In the genomic region with DNA sequence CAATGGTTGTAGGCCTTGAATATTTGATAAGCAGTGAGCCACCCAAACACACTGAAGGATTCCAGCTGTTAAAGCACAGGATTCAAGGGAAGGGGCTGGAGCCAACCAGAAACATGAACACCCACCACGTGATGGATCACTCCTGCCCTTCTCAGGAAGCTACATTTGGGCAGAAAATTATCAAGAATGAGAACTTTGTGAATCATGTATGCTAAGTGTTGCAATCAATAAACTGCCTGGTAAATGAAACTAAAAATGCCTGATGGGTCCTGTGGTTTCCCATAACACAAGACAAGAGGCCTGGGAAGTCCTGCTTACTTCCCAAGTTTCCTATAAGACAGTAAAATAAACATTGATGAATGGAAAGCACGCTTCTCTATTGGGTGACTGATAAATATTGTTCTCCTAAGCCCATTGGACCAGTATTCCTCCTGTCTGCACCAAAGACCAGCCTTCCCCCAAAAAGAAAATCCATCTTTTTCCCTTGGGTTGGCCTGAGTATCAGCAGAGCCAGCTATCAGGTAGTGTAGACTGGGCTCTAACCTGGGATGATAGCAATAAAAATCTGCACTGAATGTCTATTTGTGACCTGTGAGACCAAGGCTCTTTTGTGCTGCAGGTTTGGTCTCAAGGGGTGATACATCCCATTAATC, we compare ENCODE assay signal across 15 cellular contexts.
DNase-seq lines count a peak whose midpoint lies in the region; ATAC-seq lines count a peak whose summit lies in the region.
"Had no signal": no experiment of that assay in that cellular context is flagged by ENCODE, and none has a peak within 500 bp of the region (broad histone marks: within the 10 kb centered on the region; RNA-seq: fewer than 3 reads in every experiment).

No MANE protein-coding gene starts in this region.

- H3K4me3 Mint-ChIP-seq in effector memory CD8-positive, alpha-beta T cell, result no peak overlapping the region
- H3K4me3 Mint-ChIP-seq in naive thymus-derived CD4-positive, alpha-beta T cell, result no peak overlapping the region
- H3K4me3 Mint-ChIP-seq: activated CD4-positive, alpha-beta memory T cell treated with anti-CD3 and anti-CD28 coated beads, Interleukin-2, amount 10 ng/mL, durations not matched to agents 7 days and 5 days; neural crest cell; stimulated activated memory B cell treated with anti-CD40 and anti-IgM and Interleukin-4, amounts not matched to agents 10 μg/mL and 1 μg/mL and 100 μg/mL, for 72 hours had no signal

- no peak overlapping the region for H3K4me3 ChIP-seq in naive thymus-derived CD4-positive, alpha-beta T cell (ENCODE audit: low read length)
- H3K4me3 ChIP-seq: BLaER1, esophagus muscularis mucosa, sigmoid colon had no signal

- no peaks in the 10 kb centered on the region for H3K27me3 Mint-ChIP-seq in effector memory CD8-positive, alpha-beta T cell
- H3K27me3 Mint-ChIP-seq in naive thymus-derived CD4-positive, alpha-beta T cell, result no peaks in the 10 kb centered on the region
- H3K27me3 Mint-ChIP-seq: activated CD4-positive, alpha-beta memory T cell treated with anti-CD3 and anti-CD28 coated beads, Interleukin-2, amount 10 ng/mL, durations not matched to agents 7 days and 5 days; stimulated activated memory B cell treated with anti-CD40 and anti-IgM and Interleukin-4, amounts not matched to agents 10 μg/mL and 1 μg/mL and 100 μg/mL, for 72 hours had no signal

- POLR2A ChIA-PET in naive thymus-derived CD4-positive, alpha-beta T cell (lab: Charles Lee), result no interaction called here

- no peaks in the 10 kb centered on the region for H3K4me1 ChIP-seq in naive thymus-derived CD4-positive, alpha-beta T cell (ENCODE audit: control insufficient read depth in 2 of 2, insufficient read depth in 2 of 2, low read length in 2 of 2)
- H3K4me1 ChIP-seq: BLaER1 had no signal

- H3K9me3 ChIP-seq in naive thymus-derived CD4-positive, alpha-beta T cell (ENCODE audit: control insufficient read depth in 2 of 3, low read length in 3 of 3), result peaks cover 0 to 21% (median 0%) of the 10 kb centered on the region in 3 experiments
- H3K9me3 ChIP-seq: esophagus muscularis mucosa, sigmoid colon had no signal

- CTCF ChIA-PET in naive thymus-derived CD4-positive, alpha-beta T cell (lab: Charles Lee), result interaction anchor here (0.6 kb wide), 1 partner anchor 92 kb away, joined by 5 read pairs; no protein-coding TSS in a partner anchor

- no peak overlapping the region for H3K27ac ChIP-seq in naive thymus-derived CD4-positive, alpha-beta T cell (ENCODE audit: low read depth, low read length)
- H3K27ac ChIP-seq: BLaER1 had no signal

- ATAC-seq in effector memory CD8-positive, alpha-beta T cell (replicated peaks), result no peak
- peak; percentile 15 for ATAC-seq in naive thymus-derived CD4-positive, alpha-beta T cell
- no peak for ATAC-seq in HG02759 (IDR thresholded peaks at IDR 0.05; ENCODE audit: unreplicated experiment)
- ATAC-seq: stimulated activated memory B cell treated with anti-CD40 and anti-IgM and Interleukin-4, amounts not matched to agents 10 μg/mL and 1 μg/mL and 100 μg/mL, for 72 hours had no signal

- peaks cover 0 to 38% (median 7%) of the 10 kb centered on the region in 3 experiments for H3K36me3 ChIP-seq in naive thymus-derived CD4-positive, alpha-beta T cell (ENCODE audit: control insufficient read depth in 2 of 3, insufficient read depth in 3 of 3, low read length in 3 of 3)

- peak overlapping the region; percentile 20 to 66 for H3K27ac Mint-ChIP-seq in effector memory CD8-positive, alpha-beta T cell
- H3K27ac Mint-ChIP-seq in naive thymus-derived CD4-positive, alpha-beta T cell, result peak overlapping the region in 2 of 9 donors; percentile 13 to 73
- H3K27ac Mint-ChIP-seq: activated CD4-positive, alpha-beta memory T cell treated with anti-CD3 and anti-CD28 coated beads, Interleukin-2, amount 10 ng/mL, durations not matched to agents 7 days and 5 days; stimulated activated memory B cell treated with anti-CD40 and anti-IgM and Interleukin-4, amounts not matched to agents 10 μg/mL and 1 μg/mL and 100 μg/mL, for 72 hours had no signal

- no peaks in the 10 kb centered on the region for H3K27me3 ChIP-seq in naive thymus-derived CD4-positive, alpha-beta T cell (ENCODE audit: control insufficient read depth in 2 of 2, insufficient read depth in 2 of 2, low read length in 2 of 2)
- H3K27me3 ChIP-seq: BLaER1, esophagus muscularis mucosa, sigmoid colon had no signal

- peaks cover 55% of the 10 kb centered on the region for H3K36me3 Mint-ChIP-seq in effector memory CD8-positive, alpha-beta T cell (ENCODE audit: insufficient read depth)
- peaks cover 15 to 59% (median 54%) of the 10 kb centered on the region in 5 donors for H3K36me3 Mint-ChIP-seq in naive thymus-derived CD4-positive, alpha-beta T cell

- intact Hi-C loops in naive thymus-derived CD4-positive, alpha-beta T cell (cut with micrococcal nuclease), result no loop called here

- no peaks in the 10 kb centered on the region for H3K4me1 Mint-ChIP-seq in effector memory CD8-positive, alpha-beta T cell (ENCODE audit: low read depth in 2 of 2)
- H3K4me1 Mint-ChIP-seq in naive thymus-derived CD4-positive, alpha-beta T cell, result peaks cover 0 to 11% (median 0%) of the 10 kb centered on the region in 7 donors
- H3K4me1 Mint-ChIP-seq: stimulated activated memory B cell treated with anti-CD40 and anti-IgM and Interleukin-4, amounts not matched to agents 10 μg/mL and 1 μg/mL and 100 μg/mL, for 72 hours had no signal

- DNase-seq in CD1c-positive myeloid dendritic cell (ENCODE audit: extremely low spot score) (peak; percentile 47), LHCN-M2 (ENCODE audit: low read depth) (peak; percentile 41), RKO (ENCODE audit: low spot score) (no peak), NCI-H748 (lab: John Stamatoyannopoulos, UW; ENCODE audit: unreplicated experiment) (no peak), NCI-H1417 (lab: John Stamatoyannopoulos, UW) (no peak)
- DNase-seq in effector memory CD8-positive, alpha-beta T cell, result no peak
- DNase-seq in naive thymus-derived CD4-positive, alpha-beta T cell, result no peak
- DNase-seq: activated CD4-positive, alpha-beta memory T cell treated with anti-CD3 and anti-CD28 coated beads, Interleukin-2, amount 10 ng/mL, durations not matched to agents 7 days and 5 days; dermis blood vessel endothelial cell; sigmoid colon had no signal

- peaks cover 4 to 10% of the 10 kb centered on the region in 2 donors for H3K9me3 Mint-ChIP-seq in effector memory CD8-positive, alpha-beta T cell
- H3K9me3 Mint-ChIP-seq in naive thymus-derived CD4-positive, alpha-beta T cell, result peaks cover 11 to 53% (median 18%) of the 10 kb centered on the region in 11 donors

Comparison
In these comparisons a context has a peak if more than half of its experiments do, and no peak if none do; other contexts are left out.
1. DNase-seq: peak in CD1c-positive myeloid dendritic cell (single experiment) and LHCN-M2 (single experiment); none in effector memory CD8-positive, alpha-beta T cell (0 of 3), naive thymus-derived CD4-positive, alpha-beta T cell (0 of 9), RKO (single experiment), NCI-H748 (single experiment) and NCI-H1417 (0 of 3).